1 cellular context compared by ENCODE assay signal in the genomic region with DNA sequence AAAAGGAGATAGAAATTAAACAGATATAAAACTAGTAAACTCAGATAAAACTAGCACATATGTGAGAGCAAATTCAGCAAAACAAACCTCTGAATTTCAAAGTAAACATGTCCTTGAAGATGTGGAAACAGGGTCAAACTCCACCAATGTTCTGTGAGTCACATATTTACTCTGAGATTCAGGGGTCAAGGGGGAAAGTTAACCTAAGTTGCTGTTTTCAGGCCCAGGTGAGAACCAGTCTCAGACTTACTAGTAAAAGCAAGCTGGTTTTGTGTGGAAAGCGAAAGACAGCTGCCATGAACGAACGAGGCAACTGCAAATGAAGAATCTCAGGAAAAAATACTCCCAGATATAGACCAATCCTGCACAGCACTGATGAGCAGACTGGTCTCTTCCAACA.
TF ChIP-seq lines count a peak whose summit lies in the region.

No MANE protein-coding gene starts in this region.

TF ChIP-seq in SK-N-SH, 30 proteins besides CTCF, POLR2A, EP300 and RAD21 (continued from another document):
- TF ChIP-seq, protein P1, sequence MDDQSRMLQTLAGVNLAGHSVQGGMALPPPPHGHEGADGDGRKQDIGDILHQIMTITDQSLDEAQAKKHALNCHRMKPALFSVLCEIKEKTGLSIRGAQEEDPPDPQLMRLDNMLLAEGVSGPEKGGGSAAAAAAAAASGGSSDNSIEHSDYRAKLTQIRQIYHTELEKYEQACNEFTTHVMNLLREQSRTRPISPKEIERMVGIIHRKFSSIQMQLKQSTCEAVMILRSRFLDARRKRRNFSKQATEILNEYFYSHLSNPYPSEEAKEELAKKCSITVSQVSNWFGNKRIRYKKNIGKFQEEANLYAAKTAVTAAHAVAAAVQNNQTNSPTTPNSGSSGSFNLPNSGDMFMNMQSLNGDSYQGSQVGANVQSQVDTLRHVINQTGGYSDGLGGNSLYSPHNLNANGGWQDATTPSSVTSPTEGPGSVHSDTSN (IDR thresholded peaks at IDR 0.05) = no peak
- no peak for TF ChIP-seq MXI1 (IDR thresholded peaks at IDR 0.05; ENCODE audit: low read depth, low read length)
- TF ChIP-seq POLR2AphosphoS5 (IDR thresholded peaks at IDR 0.05; ENCODE audit: low read depth, low read length) = no peak
- TF ChIP-seq MEF2A (IDR thresholded peaks at IDR 0.05; ENCODE audit: borderline replicate concordance, low read depth) = no peak
- no peak for TF ChIP-seq RXRA (IDR thresholded peaks at IDR 0.05; ENCODE audit: borderline replicate concordance, low read depth)
- TF ChIP-seq GATA2 (CRISPR knock-in tag; IDR thresholded peaks at IDR 0.05) = no peak
- no peak for TF ChIP-seq YY1 (IDR thresholded peaks at IDR 0.05; ENCODE audit: low read depth)
TF ChIP-seq in SK-N-SH: peak in this region for 0.
